23 cellular contexts compared by ENCODE assay signal in genomic region chr12:32069731-32070130, GRCh38.
"Had no signal": no experiment of that assay in that cellular context is flagged by ENCODE, and none has a peak within 500 bp of the region (broad histone marks: within the 10 kb centered on the region; RNA-seq: fewer than 3 reads in every experiment).

No MANE protein-coding gene starts in this region.

- H3K4me3 Mint-ChIP-seq: activated CD4-positive, alpha-beta T cell treated with anti-CD3 and anti-CD28 coated beads, Interleukin-2, amount 10 ng/mL, durations not matched to agents 7 days and 5 days; activated CD8-positive, alpha-beta memory T cell treated with anti-CD3 and anti-CD28 coated beads, Interleukin-2, amount 10 ng/mL, durations not matched to agents 7 days and 5 days; activated CD8-positive, alpha-beta T cell treated with anti-CD3 and anti-CD28 coated beads for 36 hours; activated naive CD4-positive, alpha-beta T cell treated with anti-CD3 and anti-CD28 coated beads, Interleukin-2, amount 10 ng/mL, durations not matched to agents 7 days and 5 days; endodermal cell; stimulated activated naive B cell treated with anti-CD40 and anti-IgM and Interleukin-4, amounts not matched to agents 10 μg/mL and 1 μg/mL and 100 μg/mL, for 72 hours had no signal

- DNase-seq: activated CD4-positive, alpha-beta T cell treated with anti-CD3 and anti-CD28 coated beads, Interleukin-2, amount 10 ng/mL, durations not matched to agents 7 days and 5 days; activated CD4-positive, CD25-positive, alpha-beta regulatory T cell treated with anti-CD3 and anti-CD28 coated beads, Interleukin-2, amount 50 U/mL, for 72 hours; activated CD8-positive, alpha-beta memory T cell treated with anti-CD3 and anti-CD28 coated beads, Interleukin-2, amount 10 ng/mL, durations not matched to agents 7 days and 5 days; activated CD8-positive, alpha-beta T cell treated with anti-CD3 and anti-CD28 coated beads for 36 hours; activated effector memory CD4-positive, alpha-beta T cell treated with anti-CD3 and anti-CD28 coated beads, Interleukin-2, amount 50 U/mL, for 16 hours; activated naive CD4-positive, alpha-beta T cell treated with anti-CD3 and anti-CD28 coated beads, Interleukin-2, amount 10 ng/mL, durations not matched to agents 7 days and 5 days; activated T-cell treated with anti-CD3 and anti-CD28 coated beads for 4 hours; amygdala; cerebellar nuclear complex; cortex of kidney; endodermal cell; esophagus squamous epithelium; gastrocnemius medialis; hypothalamus; left cardiac atrium; mesendoderm; mucosa of descending colon; nucleus accumbens; stimulated activated CD4-positive, alpha-beta T cell treated with anti-CD3 and anti-CD28 coated beads, Interleukin-2, amount 100 ng/mL, for 24 hours; stimulated activated naive B cell treated with anti-CD40 and anti-IgM and Interleukin-4, amounts not matched to agents 10 μg/mL and 1 μg/mL and 100 μg/mL, for 72 hours; testis; upper lobe of right lung had no signal

- H3K27me3 ChIP-seq: esophagus squamous epithelium, gastrocnemius medialis, testis, upper lobe of right lung had no signal

- H3K27ac ChIP-seq: esophagus squamous epithelium, gastrocnemius medialis, testis, upper lobe of right lung had no signal

- H3K27ac Mint-ChIP-seq: activated CD4-positive, alpha-beta T cell treated with anti-CD3 and anti-CD28 coated beads, Interleukin-2, amount 10 ng/mL, durations not matched to agents 7 days and 5 days; activated CD8-positive, alpha-beta memory T cell treated with anti-CD3 and anti-CD28 coated beads, Interleukin-2, amount 10 ng/mL, durations not matched to agents 7 days and 5 days; activated CD8-positive, alpha-beta T cell treated with anti-CD3 and anti-CD28 coated beads for 36 hours; activated naive CD4-positive, alpha-beta T cell treated with anti-CD3 and anti-CD28 coated beads, Interleukin-2, amount 10 ng/mL, durations not matched to agents 7 days and 5 days; endodermal cell; stimulated activated naive B cell treated with anti-CD40 and anti-IgM and Interleukin-4, amounts not matched to agents 10 μg/mL and 1 μg/mL and 100 μg/mL, for 72 hours had no signal

- H3K4me3 ChIP-seq: esophagus squamous epithelium, gastrocnemius medialis, mucosa of descending colon, testis, upper lobe of right lung had no signal

- ATAC-seq: activated CD8-positive, alpha-beta memory T cell treated with anti-CD3 and anti-CD28 coated beads, Interleukin-2, amount 10 ng/mL, durations not matched to agents 7 days and 5 days; activated CD8-positive, alpha-beta T cell treated with anti-CD3 and anti-CD28 coated beads for 36 hours; gastrocnemius medialis; left cardiac atrium; sciatic nerve; stimulated activated naive B cell treated with anti-CD40 and anti-IgM and Interleukin-4, amounts not matched to agents 10 μg/mL and 1 μg/mL and 100 μg/mL, for 72 hours; upper lobe of right lung had no signal

- H3K36me3 ChIP-seq: esophagus squamous epithelium, gastrocnemius medialis, upper lobe of right lung had no signal

- H3K9me3 Mint-ChIP-seq: activated naive CD4-positive, alpha-beta T cell treated with anti-CD3 and anti-CD28 coated beads, Interleukin-2, amount 10 ng/mL, durations not matched to agents 7 days and 5 days had no signal

- H3K36me3 Mint-ChIP-seq: activated CD8-positive, alpha-beta memory T cell treated with anti-CD3 and anti-CD28 coated beads, Interleukin-2, amount 10 ng/mL, durations not matched to agents 7 days and 5 days; activated naive CD4-positive, alpha-beta T cell treated with anti-CD3 and anti-CD28 coated beads, Interleukin-2, amount 10 ng/mL, durations not matched to agents 7 days and 5 days had no signal

- H3K4me1 ChIP-seq: esophagus squamous epithelium, gastrocnemius medialis, testis, upper lobe of right lung had no signal

- H3K4me1 Mint-ChIP-seq: activated CD4-positive, alpha-beta T cell treated with anti-CD3 and anti-CD28 coated beads, Interleukin-2, amount 10 ng/mL, durations not matched to agents 7 days and 5 days; activated CD8-positive, alpha-beta memory T cell treated with anti-CD3 and anti-CD28 coated beads, Interleukin-2, amount 10 ng/mL, durations not matched to agents 7 days and 5 days; activated naive CD4-positive, alpha-beta T cell treated with anti-CD3 and anti-CD28 coated beads, Interleukin-2, amount 10 ng/mL, durations not matched to agents 7 days and 5 days; stimulated activated naive B cell treated with anti-CD40 and anti-IgM and Interleukin-4, amounts not matched to agents 10 μg/mL and 1 μg/mL and 100 μg/mL, for 72 hours had no signal

- H3K27me3 Mint-ChIP-seq: activated CD4-positive, alpha-beta T cell treated with anti-CD3 and anti-CD28 coated beads, Interleukin-2, amount 10 ng/mL, durations not matched to agents 7 days and 5 days; activated CD8-positive, alpha-beta memory T cell treated with anti-CD3 and anti-CD28 coated beads, Interleukin-2, amount 10 ng/mL, durations not matched to agents 7 days and 5 days; activated CD8-positive, alpha-beta T cell treated with anti-CD3 and anti-CD28 coated beads for 36 hours; stimulated activated naive B cell treated with anti-CD40 and anti-IgM and Interleukin-4, amounts not matched to agents 10 μg/mL and 1 μg/mL and 100 μg/mL, for 72 hours had no signal

- H3K9me3 ChIP-seq: esophagus squamous epithelium, gastrocnemius medialis, mucosa of descending colon, testis, upper lobe of right lung had no signal
